ENCODE assay signal across 1 cellular context in genomic region chr10:14822879-14823755, GRCh38.
A peak's percentile ranks its signal among the peaks of the same experiment; 100 is the strongest.
TF ChIP-seq lines count a peak whose summit lies in the region.

No MANE protein-coding gene starts in this region.

TF ChIP-seq in IMR-90, 13 proteins besides CTCF, POLR2A, EP300 and RAD21:
- peak; percentile 87 for TF ChIP-seq SMC3 (IDR thresholded peaks at IDR 0.05; ENCODE audit: low read depth, low read length)
- no peak for TF ChIP-seq BHLHE40 (IDR thresholded peaks at IDR 0.05; ENCODE audit: low read depth, low read length)
